In the genomic region with DNA sequence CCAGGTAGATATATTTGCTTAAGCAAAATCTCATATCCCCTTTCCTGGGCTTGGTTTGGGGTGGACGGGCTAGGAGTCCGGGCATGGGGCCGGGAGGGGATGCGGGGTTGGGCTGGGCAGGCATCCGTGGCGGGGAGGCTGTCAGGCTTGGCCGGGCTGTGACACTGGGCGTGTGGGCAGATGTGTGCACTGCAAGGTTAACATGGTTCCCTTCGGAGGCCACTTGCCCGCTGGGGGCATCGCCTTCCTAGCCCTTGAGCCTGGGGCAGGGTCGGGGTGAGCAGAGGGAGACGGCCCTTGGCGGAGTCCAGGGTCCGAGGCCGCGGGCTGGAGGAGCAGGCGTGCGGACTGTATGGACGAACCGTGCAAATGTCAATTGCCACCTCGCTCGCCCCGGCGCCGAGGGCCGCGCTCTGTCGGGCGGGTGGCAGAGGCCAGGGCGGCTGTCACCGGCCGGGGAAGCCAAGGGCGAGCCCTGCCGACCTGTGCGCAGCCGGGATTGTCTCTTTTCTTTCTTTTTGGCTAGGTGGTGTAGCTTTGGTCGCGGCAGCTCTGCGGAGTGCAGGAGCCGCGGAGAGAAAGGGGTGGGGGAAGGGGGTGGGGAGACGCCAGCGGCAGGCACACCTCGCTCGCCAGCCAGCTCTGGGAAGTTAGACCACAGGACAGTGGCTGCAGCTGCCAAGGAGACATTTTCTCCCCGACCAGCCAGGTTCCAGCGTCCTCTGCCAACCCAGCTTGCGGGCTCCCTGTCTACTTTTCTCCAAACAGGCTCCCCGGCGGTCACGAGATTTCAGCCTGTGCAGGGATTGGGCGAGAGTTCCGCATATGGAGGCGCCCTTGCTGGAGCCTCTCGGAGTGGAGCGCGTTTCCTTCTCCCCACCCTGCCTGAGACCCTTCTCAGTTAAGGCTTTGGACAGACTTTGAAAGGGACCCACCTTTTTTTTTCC, we compare ENCODE assay signal across 8 cellular contexts. TPM values are rescaled to one million over a fixed set of nuclear protein-coding genes. Genes with fewer than 3 reads are reported as not detected.
A peak's percentile ranks its signal among the peaks of the same experiment; 100 is the strongest.
DNase-seq lines count a peak whose midpoint lies in the region; ATAC-seq and TF ChIP-seq lines count a peak whose summit lies in the region.

No MANE protein-coding gene starts in this region.

- peak overlapping the region; percentile 98 for H3K4me2 ChIP-seq in OCI-LY7 (ENCODE audit: low read length)

- peak overlapping the region; percentile 82; the same call in 1 of the 2 replicates for H2AFZ ChIP-seq in OCI-LY7 (ENCODE audit: low read length)

- CTCF ChIA-PET in OCI-LY7 (lab: Charles Lee; ENCODE audit: unreplicated experiment): no interaction called here

- H3K9me3 ChIP-seq in OCI-LY7 (ENCODE audit: low read length): no peaks in the 10 kb centered on the region

- ATAC-seq in GM19467 (IDR thresholded peaks at IDR 0.05; ENCODE audit: unreplicated experiment): peak; percentile 32

- H3K27ac ChIP-seq in OCI-LY7 (ENCODE audit: low read depth, low read length, poor library complexity, severe bottlenecking) (peak overlapping the region; percentile 96), epithelial cell of prostate (peak overlapping the region; percentile 97)

- POLR2A ChIA-PET in OCI-LY7 (lab: Charles Lee): interaction anchor here (0.5 to 2.0 kb wide), 6 partner anchors 10 to 1746 kb away, joined by 3 to 5 read pairs (median 4); no protein-coding TSS in a partner anchor

- no TSS peak for BruUV-seq in OCI-LY7 (replicated peaks; lab: Mats Ljungman, UMichigan)

- peaks cover 16% of the 10 kb centered on the region for H3K4me1 ChIP-seq in OCI-LY7 (ENCODE audit: insufficient read depth, low read length, poor library complexity, severe bottlenecking)

- H3K9me2 ChIP-seq in OCI-LY7 (ENCODE audit: insufficient read depth, low read length): no peaks in the 10 kb centered on the region

- H3K4me3 ChIP-seq in OCI-LY7 (ENCODE audit: low read depth, low read length, poor library complexity, severe bottlenecking): peak overlapping the region; percentile 87

- no peaks in the 10 kb centered on the region for H4K20me1 ChIP-seq in OCI-LY7 (ENCODE audit: insufficient read depth, low read length)

- H3K79me2 ChIP-seq in OCI-LY7 (ENCODE audit: insufficient read depth, low read depth, low read length): peaks cover 38% of the 10 kb centered on the region

- no peak for TF ChIP-seq CTCF in OCI-LY7 (conservative IDR thresholded peaks at IDR 0.05; ENCODE audit: low read length)

- DNase-seq in COR-L47 (lab: John Stamatoyannopoulos, UW) (peak; percentile 68), HT1080 (ENCODE audit: low read depth) (peak; percentile 68), OCI-LY7 (ENCODE audit: low spot score) (peak; percentile 78), activated T-cell treated with anti-CD3 and anti-CD28 coated beads for 4 hours (peak; percentile 37), epithelial cell of prostate (ENCODE audit: low read depth, low spot score) (no peak), mucosa of gallbladder (ENCODE audit: low spot score) (peak; percentile 82)
- peak; percentile 43 for DNase-seq in stimulated activated CD8-positive, alpha-beta memory T cell treated with anti-CD3 and anti-CD28 coated beads, Interleukin-4, amount 100 ng/mL, for 24 hours (ENCODE audit: low read depth)

- H3K36me3 ChIP-seq in OCI-LY7 (ENCODE audit: insufficient read depth, low read length): peaks cover 28% of the 10 kb centered on the region

- intact Hi-C loops in OCI-LY7 (cut with micrococcal nuclease; ENCODE audit: unreplicated experiment): loop anchor here (2.0 kb wide), 2 partner anchors 66 to 254 kb away; partner anchors contain the start of gene TRAF5

RNA-seq across cellular contexts. Expression of gene RCOR3, which starts 1.3 kb away (rescaled TPM):
- total RNA-seq in HT1080 (2014; rRNA removed; shearing (Covaris generic)): 9.8 and 10.1 TPM in 2 replicates
- 14.3 and 20.3 TPM in 2 replicates for polyA plus RNA-seq in HT1080 (2015; cell fraction: cytosol; rRNA removed)
- polyA plus RNA-seq in HT1080 (2015; cell fraction: nucleus; rRNA removed): 52.9 and 62.9 TPM in 2 replicates
- total RNA-seq in OCI-LY7 (2014; rRNA removed; shearing (Covaris generic)): 32.3 and 34.8 TPM in 2 replicates
- 62.3 and 79.7 TPM in 2 replicates for total RNA-seq in OCI-LY7 (2022)
- total RNA-seq in mucosa of gallbladder: 42.1 TPM
